ENCODE assay signal across 1 cellular context in genomic region chr6:30770164-30770563, GRCh38.
TF ChIP-seq lines count a peak whose summit lies in the region.

No MANE protein-coding gene starts in this region.

TF ChIP-seq in HEK293, 187 proteins besides CTCF, POLR2A, EP300 and RAD21 (continued from another document):
- TF ChIP-seq, protein P1, sequence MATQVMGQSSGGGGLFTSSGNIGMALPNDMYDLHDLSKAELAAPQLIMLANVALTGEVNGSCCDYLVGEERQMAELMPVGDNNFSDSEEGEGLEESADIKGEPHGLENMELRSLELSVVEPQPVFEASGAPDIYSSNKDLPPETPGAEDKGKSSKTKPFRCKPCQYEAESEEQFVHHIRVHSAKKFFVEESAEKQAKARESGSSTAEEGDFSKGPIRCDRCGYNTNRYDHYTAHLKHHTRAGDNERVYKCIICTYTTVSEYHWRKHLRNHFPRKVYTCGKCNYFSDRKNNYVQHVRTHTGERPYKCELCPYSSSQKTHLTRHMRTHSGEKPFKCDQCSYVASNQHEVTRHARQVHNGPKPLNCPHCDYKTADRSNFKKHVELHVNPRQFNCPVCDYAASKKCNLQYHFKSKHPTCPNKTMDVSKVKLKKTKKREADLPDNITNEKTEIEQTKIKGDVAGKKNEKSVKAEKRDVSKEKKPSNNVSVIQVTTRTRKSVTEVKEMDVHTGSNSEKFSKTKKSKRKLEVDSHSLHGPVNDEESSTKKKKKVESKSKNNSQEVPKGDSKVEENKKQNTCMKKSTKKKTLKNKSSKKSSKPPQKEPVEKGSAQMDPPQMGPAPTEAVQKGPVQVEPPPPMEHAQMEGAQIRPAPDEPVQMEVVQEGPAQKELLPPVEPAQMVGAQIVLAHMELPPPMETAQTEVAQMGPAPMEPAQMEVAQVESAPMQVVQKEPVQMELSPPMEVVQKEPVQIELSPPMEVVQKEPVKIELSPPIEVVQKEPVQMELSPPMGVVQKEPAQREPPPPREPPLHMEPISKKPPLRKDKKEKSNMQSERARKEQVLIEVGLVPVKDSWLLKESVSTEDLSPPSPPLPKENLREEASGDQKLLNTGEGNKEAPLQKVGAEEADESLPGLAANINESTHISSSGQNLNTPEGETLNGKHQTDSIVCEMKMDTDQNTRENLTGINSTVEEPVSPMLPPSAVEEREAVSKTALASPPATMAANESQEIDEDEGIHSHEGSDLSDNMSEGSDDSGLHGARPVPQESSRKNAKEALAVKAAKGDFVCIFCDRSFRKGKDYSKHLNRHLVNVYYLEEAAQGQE (tag by site-specific recombination; IDR thresholded peaks at IDR 0.05): no peak
- TF ChIP-seq ZNF571 (tag by site-specific recombination; IDR thresholded peaks at IDR 0.05) (no peak), ZNF473 (tag by site-specific recombination; IDR thresholded peaks at IDR 0.05) (no peak), ZNF558 (tag by site-specific recombination; IDR thresholded peaks at IDR 0.05) (no peak), ZNF138 (tag by site-specific recombination; IDR thresholded peaks at IDR 0.05; ENCODE audit: borderline replicate concordance) (no peak)
- TF ChIP-seq, protein P2, sequence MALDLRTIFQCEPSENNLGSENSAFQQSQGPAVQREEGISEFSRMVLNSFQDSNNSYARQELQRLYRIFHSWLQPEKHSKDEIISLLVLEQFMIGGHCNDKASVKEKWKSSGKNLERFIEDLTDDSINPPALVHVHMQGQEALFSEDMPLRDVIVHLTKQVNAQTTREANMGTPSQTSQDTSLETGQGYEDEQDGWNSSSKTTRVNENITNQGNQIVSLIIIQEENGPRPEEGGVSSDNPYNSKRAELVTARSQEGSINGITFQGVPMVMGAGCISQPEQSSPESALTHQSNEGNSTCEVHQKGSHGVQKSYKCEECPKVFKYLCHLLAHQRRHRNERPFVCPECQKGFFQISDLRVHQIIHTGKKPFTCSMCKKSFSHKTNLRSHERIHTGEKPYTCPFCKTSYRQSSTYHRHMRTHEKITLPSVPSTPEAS (tag by site-specific recombination; IDR thresholded peaks at IDR 0.05): no peak
- TF ChIP-seq, protein P3, sequence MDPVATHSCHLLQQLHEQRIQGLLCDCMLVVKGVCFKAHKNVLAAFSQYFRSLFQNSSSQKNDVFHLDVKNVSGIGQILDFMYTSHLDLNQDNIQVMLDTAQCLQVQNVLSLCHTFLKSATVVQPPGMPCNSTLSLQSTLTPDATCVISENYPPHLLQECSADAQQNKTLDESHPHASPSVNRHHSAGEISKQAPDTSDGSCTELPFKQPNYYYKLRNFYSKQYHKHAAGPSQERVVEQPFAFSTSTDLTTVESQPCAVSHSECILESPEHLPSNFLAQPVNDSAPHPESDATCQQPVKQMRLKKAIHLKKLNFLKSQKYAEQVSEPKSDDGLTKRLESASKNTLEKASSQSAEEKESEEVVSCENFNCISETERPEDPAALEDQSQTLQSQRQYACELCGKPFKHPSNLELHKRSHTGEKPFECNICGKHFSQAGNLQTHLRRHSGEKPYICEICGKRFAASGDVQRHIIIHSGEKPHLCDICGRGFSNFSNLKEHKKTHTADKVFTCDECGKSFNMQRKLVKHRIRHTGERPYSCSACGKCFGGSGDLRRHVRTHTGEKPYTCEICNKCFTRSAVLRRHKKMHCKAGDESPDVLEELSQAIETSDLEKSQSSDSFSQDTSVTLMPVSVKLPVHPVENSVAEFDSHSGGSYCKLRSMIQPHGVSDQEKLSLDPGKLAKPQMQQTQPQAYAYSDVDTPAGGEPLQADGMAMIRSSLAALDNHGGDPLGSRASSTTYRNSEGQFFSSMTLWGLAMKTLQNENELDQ (tag by site-specific recombination; IDR thresholded peaks at IDR 0.05; ENCODE audit: low read depth): no peak
